In the genomic region with DNA sequence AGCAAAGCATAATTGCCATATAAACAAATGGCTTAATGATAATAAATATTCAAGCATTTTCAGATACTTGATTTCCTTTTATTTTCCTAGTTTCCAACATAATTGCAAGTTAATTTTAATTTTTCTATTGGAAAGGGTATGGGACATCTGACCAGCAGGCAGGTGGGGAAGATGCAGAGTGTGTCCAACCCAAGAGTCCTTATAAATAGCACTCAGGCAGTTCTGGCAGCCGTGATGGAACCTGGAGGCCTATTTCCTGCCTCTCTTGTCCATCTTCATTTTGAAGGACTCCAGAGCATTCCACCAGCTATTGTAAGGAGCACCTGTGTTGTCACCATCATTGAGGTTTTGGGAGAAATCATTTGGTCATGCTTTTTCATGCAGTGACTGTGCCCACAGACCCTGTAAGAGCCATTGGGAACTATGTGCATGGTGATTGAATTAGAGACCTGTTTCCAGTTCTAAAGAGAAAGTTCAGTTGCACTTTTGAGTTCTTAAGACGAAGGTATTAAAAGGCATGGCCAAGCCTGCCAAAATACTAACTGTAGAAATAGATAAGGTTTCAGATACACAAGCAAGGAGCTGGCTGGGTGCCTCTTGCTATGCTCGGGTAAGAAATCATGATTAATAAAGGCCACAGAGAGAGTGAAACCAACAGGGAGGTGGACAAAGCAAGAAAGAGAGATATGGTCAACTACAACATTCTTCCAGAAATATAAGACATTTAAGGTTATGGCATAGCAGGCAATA, we compare ENCODE assay signal across 16 cellular contexts.
DNase-seq lines count a peak whose midpoint lies in the region; ATAC-seq and TF ChIP-seq lines count a peak whose summit lies in the region.
"Had no signal": no experiment of that assay in that cellular context is flagged by ENCODE, and none has a peak within 500 bp of the region (broad histone marks: within the 10 kb centered on the region; RNA-seq: fewer than 3 reads in every experiment).

No MANE protein-coding gene starts in this region.

- 29 to 44% (median 37%) methylated on average over 3 of the region's 3 CpGs for WGBS in heart left ventricle, 4 donors
- WGBS in adrenal gland, 4 donors, result 43 to 56% (median 50%) methylated on average over 3 of the region's 3 CpGs
- 47 to 59% methylated on average over 3 of the region's 3 CpGs for WGBS in esophagus squamous epithelium, 2 donors
- 21 to 52% (median 30%) methylated on average over 3 of the region's 3 CpGs for WGBS in stomach, 5 donors

- H3K27ac ChIP-seq in heart left ventricle (peak overlapping the region in 9 of 12 donors; percentile 19 to 70 (median 63)), adrenal gland (peak overlapping the region in 4 of 5 donors; percentile 18 to 74 (median 55)), esophagus squamous epithelium (peak overlapping the region in 3 of 4 donors; percentile 32 to 79 (median 65)), stomach (peak overlapping the region; percentile 77 to 85 (median 84)), gastrocnemius medialis (no peak overlapping the region)

- peaks cover 0 to 38% (median 11%) of the 10 kb centered on the region in 12 donors for H3K4me1 ChIP-seq in heart left ventricle
- H3K4me1 ChIP-seq in adrenal gland (replicated peaks in 1 of 2), result peaks cover 22 to 24% of the 10 kb centered on the region in 2 donors
- peaks cover 0 to 27% (median 0%) of the 10 kb centered on the region in 3 donors for H3K4me1 ChIP-seq in esophagus squamous epithelium
- peaks cover 18 to 37% (median 28%) of the 10 kb centered on the region in 4 donors for H3K4me1 ChIP-seq in stomach
- peaks cover 15 to 16% of the 10 kb centered on the region in 2 donors for H3K4me1 ChIP-seq in gastrocnemius medialis

- in situ Hi-C loops in gastrocnemius medialis (cut with MboI; ENCODE audit: low sequenced_read_pairs in 4 of 4), result no loop called here

- no peak for TF ChIP-seq EP300 in stomach (IDR thresholded peaks at IDR 0.05)

- H3K9me3 ChIP-seq in heart left ventricle (no peaks in the 10 kb centered on the region), adrenal gland (replicated peaks in 1 of 3) (no peaks in the 10 kb centered on the region), esophagus squamous epithelium (no peaks in the 10 kb centered on the region), stomach (no peaks in the 10 kb centered on the region), gastrocnemius medialis (no peaks in the 10 kb centered on the region)
- H3K9me3 ChIP-seq: mucosa of descending colon, thoracic aorta had no signal

- no peaks in the 10 kb centered on the region for H3K36me3 ChIP-seq in heart left ventricle
- no peaks in the 10 kb centered on the region for H3K36me3 ChIP-seq in adrenal gland (replicated peaks in 1 of 2)
- no peaks in the 10 kb centered on the region for H3K36me3 ChIP-seq in esophagus squamous epithelium
- H3K36me3 ChIP-seq in stomach, result no peaks in the 10 kb centered on the region
- no peaks in the 10 kb centered on the region for H3K36me3 ChIP-seq in gastrocnemius medialis
- H3K36me3 ChIP-seq: thoracic aorta had no signal

- ATAC-seq in heart left ventricle (no peak), Right ventricle myocardium superior (ENCODE audit: poor library complexity) (no peak), HG03135 (IDR thresholded peaks at IDR 0.05; ENCODE audit: unreplicated experiment) (no peak), gastrocnemius medialis (no peak)
- ATAC-seq: stimulated activated effector memory CD8-positive, alpha-beta T cell treated with anti-CD3 and anti-CD28 coated beads, Interleukin-12 subunit alpha, Interleukin-12 subunit beta, amount 100 ng/mL, for 72 hours; T-cell had no signal

- peaks cover 0 to 3% (median 0%) of the 10 kb centered on the region in 9 donors for H3K27me3 ChIP-seq in heart left ventricle
- H3K27me3 ChIP-seq in adrenal gland, result no peaks in the 10 kb centered on the region
- no peaks in the 10 kb centered on the region for H3K27me3 ChIP-seq in esophagus squamous epithelium
- H3K27me3 ChIP-seq in stomach, result no peaks in the 10 kb centered on the region
- no peaks in the 10 kb centered on the region for H3K27me3 ChIP-seq in gastrocnemius medialis

- DNase-seq in heart left ventricle, result no peak
- no peak for DNase-seq in Right ventricle myocardium superior
- peak in 6 of 7 donors; percentile 46 to 80 (median 64) for DNase-seq in adrenal gland
- no peak for DNase-seq in esophagus squamous epithelium (lab: John Stamatoyannopoulos, UW)
- peak; percentile 86 for DNase-seq in stomach
- DNase-seq in foreskin melanocyte, result no peak
- no peak for DNase-seq in gastrocnemius medialis
- DNase-seq: activated CD8-positive, alpha-beta memory T cell treated with anti-CD3 and anti-CD28 coated beads, Interleukin-2, amount 50 U/mL, for 48 hours; activated effector memory CD4-positive, alpha-beta T cell treated with Interleukin-2 at 50 U/mL for 16 hours; NCI-H187 treated with DMSO at 0.1 percent for 48 hours; occipital lobe; T-cell had no signal

- H3K4me3 ChIP-seq in heart left ventricle (no peak overlapping the region), adrenal gland (peak overlapping the region in 1 of 4 donors; percentile 17), esophagus squamous epithelium (no peak overlapping the region), stomach (peak overlapping the region in 1 of 4 donors; percentile 20), gastrocnemius medialis (no peak overlapping the region)
- H3K4me3 ChIP-seq: mucosa of descending colon, thoracic aorta had no signal

- TF ChIP-seq CTCF in heart left ventricle (IDR thresholded peaks at IDR 0.05) (no peak), adrenal gland (IDR thresholded peaks at IDR 0.05) (no peak), esophagus squamous epithelium (IDR thresholded peaks at IDR 0.05) (no peak), stomach (IDR thresholded peaks at IDR 0.05) (no peak), gastrocnemius medialis (IDR thresholded peaks at IDR 0.05 in 4 of 5, conservative IDR thresholded peaks at IDR 0.05 in 1 of 5) (no peak)

- intact Hi-C loops in heart left ventricle (cut with DNase I), result loop anchor here in 1 of 10 donors (10.0 kb wide), 1 partner anchor 100 kb away; a partner anchor contains a TSS
- intact Hi-C loops in Right ventricle myocardium superior (cut with DNase I), result no loop called here
- intact Hi-C loops in adrenal gland (cut with DNase I), result no loop called here
- intact Hi-C loops in esophagus squamous epithelium (cut with DNase I), result no loop called here
- intact Hi-C loops in stomach (cut with DNase I; ENCODE audit: low total_unique reads), result no loop called here
- intact Hi-C loops in gastrocnemius medialis (cut with DNase I; ENCODE audit: low total_unique reads), result no loop called here

- no peak for TF ChIP-seq POLR2A in heart left ventricle (IDR thresholded peaks at IDR 0.05)
- TF ChIP-seq POLR2A in adrenal gland (IDR thresholded peaks at IDR 0.05), result peak in 1 of 2 donors; percentile 12
- no peak for TF ChIP-seq POLR2A in esophagus squamous epithelium (IDR thresholded peaks at IDR 0.05)
- TF ChIP-seq POLR2A in stomach (IDR thresholded peaks at IDR 0.05), result no peak
- no peak for TF ChIP-seq POLR2A in gastrocnemius medialis (IDR thresholded peaks at IDR 0.05)

Comparison
In these comparisons a context has a peak if more than half of its experiments do, and no peak if none do; other contexts are left out.
1. DNase-seq: peak in adrenal gland (6 of 7) and stomach (single experiment); none in heart left ventricle (0 of 5), Right ventricle myocardium superior (single experiment), esophagus squamous epithelium (single experiment), foreskin melanocyte (single experiment) and gastrocnemius medialis (0 of 2).
2. H3K27ac ChIP-seq: peak in heart left ventricle (9 of 12), adrenal gland (4 of 5), esophagus squamous epithelium (3 of 4) and stomach (5 of 5); none in gastrocnemius medialis (0 of 4).